Comparison of ENCODE assay signal across 8 cellular contexts in the genomic region with DNA sequence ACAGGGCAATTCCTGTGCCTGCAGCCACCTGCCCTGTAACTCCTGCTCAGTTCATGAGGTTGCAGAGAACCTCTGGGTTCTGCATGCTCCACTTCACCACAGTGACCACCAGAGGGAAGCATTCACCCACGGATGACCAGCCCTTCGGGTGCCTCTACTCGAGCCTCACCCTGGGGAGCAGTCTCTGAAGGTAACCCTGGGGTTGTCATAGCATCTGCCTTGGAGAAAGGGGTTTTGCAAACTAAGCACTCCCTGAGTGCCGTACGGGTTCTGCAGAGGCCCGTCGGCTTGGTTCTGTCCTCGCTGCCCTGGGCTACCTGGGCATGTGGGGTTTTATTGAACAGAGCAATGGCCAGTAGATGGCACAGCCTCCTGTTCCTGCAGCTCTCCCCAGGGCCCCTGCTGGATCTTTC. TPM values are rescaled to one million over a fixed set of nuclear protein-coding genes. Genes with fewer than 3 reads are reported as not detected.
DNase-seq lines count a peak whose midpoint lies in the region; ATAC-seq and TF ChIP-seq lines count a peak whose summit lies in the region.

No MANE protein-coding gene starts in this region.

- no peaks in the 10 kb centered on the region for H3K9me3 Mint-ChIP-seq in natural killer cell treated with Interleukin-12 subunit alpha and Interleukin-12 subunit beta and Interleukin-15 and Interleukin-18, amount 100 ng/mL, for 72 hours

- DNase-seq in NK-92 treated with Interleukin-12 subunit alpha and Interleukin-12 subunit beta, amount 100 ng/mL, for 24 hours (lab: John Stamatoyannopoulos, UW): peak; percentile 47
- DNase-seq in NK-92 (lab: John Stamatoyannopoulos, UW; ENCODE audit: unreplicated experiment): no peak
- peak; percentile 78 for DNase-seq in NCI-H82 (lab: John Stamatoyannopoulos, UW)
- DNase-seq in activated CD8-positive, alpha-beta memory T cell treated with anti-CD3 and anti-CD28 coated beads for 48 hours (ENCODE audit: low read depth in 2 of 3, low spot score in 2 of 3): peak in 2 of 3 experiments; percentile 24 to 42
- no peak for DNase-seq in epithelial cell of proximal tubule (ENCODE audit: low read depth)
- no peak for DNase-seq in natural killer cell treated with Interleukin-12 subunit alpha and Interleukin-12 subunit beta and Interleukin-15 and Interleukin-18, amount 100 ng/mL, for 72 hours (ENCODE audit: low spot score)
- DNase-seq in stimulated activated naive CD8-positive, alpha-beta T cell treated with anti-CD3 and anti-CD28 coated beads, Interleukin-15, Interleukin-2, amounts not matched to agents 100 U/mL and 50 U/mL, for 24 hours: peak; percentile 69

- no peak overlapping the region for H3K4me3 Mint-ChIP-seq in natural killer cell treated with Interleukin-12 subunit alpha and Interleukin-12 subunit beta and Interleukin-15 and Interleukin-18, amount 100 ng/mL, for 72 hours

- H3K27ac Mint-ChIP-seq in natural killer cell treated with Interleukin-12 subunit alpha and Interleukin-12 subunit beta and Interleukin-15 and Interleukin-18, amount 100 ng/mL, for 72 hours: no peak overlapping the region

- ATAC-seq in HG03175 (IDR thresholded peaks at IDR 0.05; ENCODE audit: unreplicated experiment): peak; percentile 89
- peak; percentile 79 to 83 for ATAC-seq in natural killer cell treated with Interleukin-12 subunit alpha and Interleukin-12 subunit beta and Interleukin-15 and Interleukin-18, amount 100 ng/mL, for 72 hours
- peak; percentile 81 for ATAC-seq in stimulated activated naive CD8-positive, alpha-beta T cell treated with anti-CD3 and anti-CD28 coated beads, Interleukin-15, Interleukin-2, amounts not matched to agents 100 U/mL and 50 U/mL, for 24 hours

- peak; percentile 81 for TF ChIP-seq CTCF in epithelial cell of proximal tubule (conservative IDR thresholded peaks at IDR 0.05; ENCODE audit: low read depth, low read length)

- peaks cover 17 to 24% of the 10 kb centered on the region in 2 donors for H3K27me3 Mint-ChIP-seq in natural killer cell treated with Interleukin-12 subunit alpha and Interleukin-12 subunit beta and Interleukin-15 and Interleukin-18, amount 100 ng/mL, for 72 hours

- H3K36me3 Mint-ChIP-seq in natural killer cell treated with Interleukin-12 subunit alpha and Interleukin-12 subunit beta and Interleukin-15 and Interleukin-18, amount 100 ng/mL, for 72 hours: no peaks in the 10 kb centered on the region

- H3K4me3 ChIP-seq in epithelial cell of proximal tubule (ENCODE audit: low read depth, low read length): no peak overlapping the region

- no peaks in the 10 kb centered on the region for H3K4me1 Mint-ChIP-seq in natural killer cell treated with Interleukin-12 subunit alpha and Interleukin-12 subunit beta and Interleukin-15 and Interleukin-18, amount 100 ng/mL, for 72 hours (ENCODE audit: low read depth in 2 of 2)

RNA-seq across cellular contexts. Expression of gene CST5, which starts 10.2 kb away (rescaled TPM):
- total RNA-seq in epithelial cell of proximal tubule: not detected in 2 replicates
- total RNA-seq in natural killer cell treated with Interleukin-12 subunit alpha and Interleukin-12 subunit beta and Interleukin-15 and Interleukin-18, amount 100 ng/mL, for 72 hours: not detected

Comparison
In these comparisons a context has a peak if more than half of its experiments do, and no peak if none do; other contexts are left out.
1. DNase-seq: peak in NK-92 treated with Interleukin-12 subunit alpha and Interleukin-12 subunit beta, amount 100 ng/mL, for 24 hours (single experiment), NCI-H82 (single experiment), activated CD8-positive, alpha-beta memory T cell treated with anti-CD3 and anti-CD28 coated beads for 48 hours (2 of 3) and stimulated activated naive CD8-positive, alpha-beta T cell treated with anti-CD3 and anti-CD28 coated beads, Interleukin-15, Interleukin-2, amounts not matched to agents 100 U/mL and 50 U/mL, for 24 hours (single experiment); none in NK-92 (single experiment), epithelial cell of proximal tubule (single experiment) and natural killer cell treated with Interleukin-12 subunit alpha and Interleukin-12 subunit beta and Interleukin-15 and Interleukin-18, amount 100 ng/mL, for 72 hours (single experiment).
2. Peak in every context shown above with its lines, with median percentiles within 50 percentile points of each other: ATAC-seq.